Comparison of ENCODE assay signal across 22 cellular contexts in the genomic region with DNA sequence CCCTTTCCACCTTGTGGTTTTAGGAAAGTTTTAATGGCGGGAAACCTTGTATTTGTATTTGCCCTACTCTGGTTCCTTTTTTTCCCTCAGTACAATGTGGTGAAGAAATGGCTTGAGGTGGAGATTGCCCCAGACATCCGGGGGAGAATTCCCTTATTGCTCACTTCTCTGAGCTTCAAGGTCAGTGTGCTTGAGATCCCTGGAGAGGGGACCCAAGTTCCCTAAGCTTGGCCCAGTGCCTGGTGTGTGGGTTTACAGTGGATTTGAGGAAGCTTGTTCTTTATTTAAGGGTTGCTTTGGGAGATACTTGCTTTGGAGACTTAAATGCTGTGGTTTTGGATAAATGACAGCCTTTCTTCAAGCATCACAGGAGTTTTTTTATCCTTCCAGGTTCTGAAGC. TPM values are rescaled to one million over a fixed set of nuclear protein-coding genes. Genes with fewer than 3 reads are reported as not detected.
DNase-seq lines count a peak whose midpoint lies in the region; ATAC-seq lines count a peak whose summit lies in the region.
"Had no signal": no experiment of that assay in that cellular context is flagged by ENCODE, and none has a peak within 500 bp of the region (broad histone marks: within the 10 kb centered on the region; RNA-seq: fewer than 3 reads in every experiment).

No MANE protein-coding gene starts in this region.

- DNase-seq in KBM-7 (peak; percentile 40), amniotic epithelial cell (ENCODE audit: low read depth) (peak; percentile 95), left lobe of liver (ENCODE audit: low spot score) (no peak), stromal cell of bone marrow (ENCODE audit: low read depth) (peak; percentile 67), NCI-H774 (lab: John Stamatoyannopoulos, UW) (no peak), NCI-H1105 treated with DMSO at 0.1 percent for 48 hours (lab: John Stamatoyannopoulos, UW) (no peak)
- DNase-seq: effector memory CD8-positive, alpha-beta T cell; kidney glomerular epithelial cell; NCI-H1436; NCI-H748 treated with DMSO at 0.1 percent for 48 hours; right lobe of liver; stimulated activated CD4-positive, alpha-beta T cell treated with anti-CD3 and anti-CD28 coated beads, Interleukin-2, amount 100 ng/mL, for 24 hours; stomach; T-helper 9 cell; uterus had no signal

- ATAC-seq in left lobe of liver: peak; percentile 17
- ATAC-seq in GM19328 (IDR thresholded peaks at IDR 0.05; ENCODE audit: unreplicated experiment): no peak
- ATAC-seq: activated T-helper 17 cell treated with anti-CD3 and anti-CD28 coated beads, Interleukin-2, amount 50 U/mL, for 72 hours; effector memory CD8-positive, alpha-beta T cell; HCT116; mucosa of descending colon had no signal

- in situ Hi-C loops in KBM-7 (cut with MboI; ENCODE audit: low pct_unique_long_range_greater_than_20kb, low sequenced_read_pairs): no loop called here

RNA-seq across cellular contexts. Expression of a gene that starts 18.3 kb away (rescaled TPM):
- total RNA-seq in left lobe of liver: 3.6 TPM
- total RNA-seq: SK-MEL-5 had no signal

RNA-seq across cellular contexts. Expression of a gene that starts 24.8 kb away (rescaled TPM):
- total RNA-seq in left lobe of liver: not detected
- total RNA-seq: chondrocyte, mucosa of descending colon, right lobe of liver, SK-MEL-5, stomach, uterus had no signal

RNA-seq across cellular contexts. Expression of a gene that starts 37.4 kb away (rescaled TPM):
- total RNA-seq in left lobe of liver: 9.0 TPM

RNA-seq across cellular contexts. Expression of a gene that starts 37.6 kb away (rescaled TPM):
- total RNA-seq in left lobe of liver: 154 TPM

RNA-seq across cellular contexts. Expression of a gene that starts 45.2 kb away (rescaled TPM):
- total RNA-seq in left lobe of liver: not detected
- total RNA-seq: activated T-helper 17 cell treated with anti-CD3 and anti-CD28 coated beads, Interleukin-2, amount 50 U/mL, for 72 hours; B cell; chondrocyte; mucosa of descending colon; right lobe of liver; SK-MEL-5; stomach; uterus had no signal

Comparison
In these comparisons a context has a peak if more than half of its experiments do, and no peak if none do; other contexts are left out.
1. DNase-seq: peak in KBM-7 (single experiment), amniotic epithelial cell (single experiment) and stromal cell of bone marrow (single experiment); none in left lobe of liver (single experiment), NCI-H774 (single experiment) and NCI-H1105 treated with DMSO at 0.1 percent for 48 hours (single experiment).